ENCODE assay signal across 19 cellular contexts in genomic region chr10:125886914-125887512, GRCh38. TPM values are rescaled to one million over a fixed set of nuclear protein-coding genes. Genes with fewer than 3 reads are reported as not detected.
DNase-seq lines count a peak whose midpoint lies in the region; ATAC-seq and TF ChIP-seq lines count a peak whose summit lies in the region.
"Had no signal": no experiment of that assay in that cellular context is flagged by ENCODE, and none has a peak within 500 bp of the region (broad histone marks: within the 10 kb centered on the region; RNA-seq: fewer than 3 reads in every experiment).

No MANE protein-coding gene starts in this region.

- intact Hi-C loops in HCT116 (cut with micrococcal nuclease) (no loop called here), Panc1 (cut with micrococcal nuclease; ENCODE audit: unreplicated experiment) (no loop called here)

- in situ Hi-C loops in Panc1 (cut with HindIII; ENCODE audit: low pct_unique_long_range_greater_than_20kb, low sequenced_read_pairs) (no loop called here), GM13977 (cut with MboI; ENCODE audit: low pct_unique_long_range_greater_than_20kb, low sequenced_read_pairs, unreplicated experiment) (no loop called here)

- H3K27me3 ChIP-seq in HCT116 (ENCODE audit: insufficient read depth, low read length) (no peaks in the 10 kb centered on the region), Panc1 (ENCODE audit: control insufficient read depth, insufficient read depth, low read length) (no peaks in the 10 kb centered on the region)
- H3K27me3 ChIP-seq: BLaER1 treated with 17β-estradiol and CSF1 and Interleukin-3, amounts not matched to agents 10 nM and 100 nM; Peyer's patch had no signal

- TF ChIP-seq RAD21 in HCT116 (IDR thresholded peaks at IDR 0.05; ENCODE audit: low read depth), result no peak

- H3K36me3 ChIP-seq in HCT116 (ENCODE audit: control insufficient read depth in 1 of 2, insufficient read depth in 2 of 2, low read length in 2 of 2) (0 out of 4 replicates have a peak, but pooled peaks cover 0 to 8% of the 10 kb centered on the region in 2 experiments), Panc1 (ENCODE audit: control insufficient read depth, insufficient read depth, low read length) (no peaks in the 10 kb centered on the region; the same call in 1 of the 2 replicates)

- no peak for TF ChIP-seq POLR2A in HCT116 (IDR thresholded peaks at IDR 0.05; ENCODE audit: borderline replicate concordance, extremely low read depth, insufficient read depth, insufficient read length)

- TF ChIP-seq CTCF in HCT116 (IDR thresholded peaks at IDR 0.05 in 2 of 3, conservative IDR thresholded peaks at IDR 0.05 in 1 of 3; ENCODE audit: borderline replicate concordance in 1 of 3, insufficient read depth in 1 of 3, low read depth in 2 of 3, low read length in 2 of 3) (no peak), Panc1 (IDR thresholded peaks at IDR 0.05) (no peak), GM13977 (IDR thresholded peaks at IDR 0.05; ENCODE audit: extremely low read depth, insufficient read depth, missing control alignments) (no peak)

- H3K79me2 ChIP-seq in HCT116 (ENCODE audit: insufficient read depth, low read length), result peaks cover 14% of the 10 kb centered on the region; the same call in 1 of the 2 replicates

- H4K20me1 ChIP-seq in HCT116 (ENCODE audit: insufficient read depth), result no peaks in the 10 kb centered on the region

- CTCF ChIA-PET in HCT116 (lab: Charles Lee) (no interaction called here), Panc1 (lab: Charles Lee) (no interaction called here)

- H3K9me3 ChIP-seq in HCT116 (ENCODE audit: control insufficient read depth in 1 of 2, insufficient read depth in 1 of 2, low read depth in 1 of 2, low read length in 2 of 2) (no peaks in the 10 kb centered on the region), Panc1 (ENCODE audit: control insufficient read depth, insufficient read depth, low read depth, low read length) (no peaks in the 10 kb centered on the region)
- H3K9me3 ChIP-seq: BLaER1 treated with 17β-estradiol and CSF1 and Interleukin-3, amounts not matched to agents 10 nM and 100 nM; Peyer's patch; SK-N-SH had no signal

- peak overlapping the region; percentile 49 for H3K4me2 ChIP-seq in HCT116 (ENCODE audit: low read length)
- H3K4me2 ChIP-seq: BLaER1 treated with 17β-estradiol and CSF1 and Interleukin-3, amounts not matched to agents 10 nM and 100 nM; SK-N-SH had no signal

- no TSS peak for BruUV-seq in HCT116 (replicated peaks; lab: Mats Ljungman, UMichigan)
- no TSS peak for BruUV-seq in Panc1 (replicated peaks; lab: Mats Ljungman, UMichigan)

- DNase-seq in HCT116 (ENCODE audit: low read depth, low spot score), result no peak
- DNase-seq in Panc1 (ENCODE audit: low read depth, low spot score), result no peak
- no peak for DNase-seq in epithelial cell of prostate (ENCODE audit: low read depth, low spot score)
- DNase-seq in renal cortical epithelial cell (ENCODE audit: low read depth), result peak; percentile 46
- DNase-seq in putamen (ENCODE audit: low spot score), result no peak
- DNase-seq in GM13977 (ENCODE audit: low spot score), result no peak
- DNase-seq in KG1 (lab: John Stamatoyannopoulos, UW), result no peak
- DNase-seq: DMS79, MM.1S, NCI-H1092, NCI-H1436 treated with DMSO at 0.1 percent for 48 hours, NCI-H2029, NCI-H2171, NCI-H526, Peyer's patch, Right ventricle myocardium superior, SK-N-SH had no signal

- RAD21 ChIA-PET in HCT116 (lab: Charles Lee; ENCODE audit: low non-redundant PET in 1 of 2, low total read pairs in 2 of 2, uncharacterized antibody in 2 of 2, unreplicated experiment in 2 of 2), result no interaction called here

- H2AFZ ChIP-seq in HCT116 (ENCODE audit: low read depth, low read length, poor library complexity, severe bottlenecking), result no peak overlapping the region

- H3K27ac ChIP-seq in HCT116 (ENCODE audit: low read depth, low read length), result no peak overlapping the region
- H3K27ac ChIP-seq in Panc1 (ENCODE audit: low read length), result peak overlapping the region; percentile 67
- peak overlapping the region; percentile 40 for H3K27ac ChIP-seq in epithelial cell of prostate
- H3K27ac ChIP-seq: BLaER1 treated with 17β-estradiol and CSF1 and Interleukin-3, amounts not matched to agents 10 nM and 100 nM; Peyer's patch had no signal

- peaks cover 23 to 47% of the 10 kb centered on the region in 2 experiments for H3K4me1 ChIP-seq in HCT116 (ENCODE audit: control insufficient read depth in 1 of 2, insufficient read depth in 2 of 2, low read length in 2 of 2)
- H3K4me1 ChIP-seq in Panc1 (ENCODE audit: control insufficient read depth, insufficient read depth, low read length), result peaks cover 64% of the 10 kb centered on the region
- H3K4me1 ChIP-seq: BLaER1 treated with 17β-estradiol and CSF1 and Interleukin-3, amounts not matched to agents 10 nM and 100 nM; Peyer's patch had no signal

- H3K9me2 ChIP-seq in HCT116 (ENCODE audit: insufficient read depth), result 0 out of 2 replicates have a peak, but pooled peaks cover 5% of the 10 kb centered on the region
- H3K9me2 ChIP-seq: SK-N-SH had no signal

- ATAC-seq in HCT116 (peak; percentile 41; the same call in 1 of the 2 replicates), Panc1 (no peak), HG02981 (IDR thresholded peaks at IDR 0.05; ENCODE audit: unreplicated experiment) (no peak)

- H3K9ac ChIP-seq in HCT116 (ENCODE audit: low read length), result no peak overlapping the region
- H3K9ac ChIP-seq: BLaER1 treated with 17β-estradiol and CSF1 and Interleukin-3, amounts not matched to agents 10 nM and 100 nM; SK-N-SH had no signal

- POLR2A ChIA-PET in HCT116 (lab: Charles Lee) (no interaction called here), Panc1 (lab: Charles Lee) (no interaction called here)

- H3K4me3 ChIP-seq in HCT116 (replicated peaks in 1 of 2; ENCODE audit: low read depth in 1 of 2, low read length in 2 of 2) (peak overlapping the region in 1 of 2 experiments; percentile 6; a peak in 1 of 4 replicates), Panc1 (ENCODE audit: low read depth in 2 of 2, low read length in 2 of 2) (no peak overlapping the region)
- H3K4me3 ChIP-seq: BLaER1 treated with 17β-estradiol and CSF1 and Interleukin-3, amounts not matched to agents 10 nM and 100 nM; Peyer's patch had no signal

TF ChIP-seq in HCT116, 20 proteins besides CTCF, POLR2A, EP300 and RAD21:
- TF ChIP-seq CEBPB (IDR thresholded peaks at IDR 0.05; ENCODE audit: low read depth) (peak; percentile 31; the same call in 1 of the 2 replicates), FOSL1 (IDR thresholded peaks at IDR 0.05; ENCODE audit: low read depth) (peak; percentile 90), CBX3 (IDR thresholded peaks at IDR 0.05; ENCODE audit: low read depth) (peak; percentile 80), JUND (IDR thresholded peaks at IDR 0.05) (peak; percentile 81), EZH2 (IDR thresholded peaks at IDR 0.05) (no peak), SP1 (IDR thresholded peaks at IDR 0.05; ENCODE audit: low read depth) (peak; percentile 72), SRF (IDR thresholded peaks at IDR 0.05; ENCODE audit: low read depth) (peak; percentile 66; the same call in 1 of the 2 replicates), ZNF274 (IDR thresholded peaks at IDR 0.05; ENCODE audit: low read depth, low read length) (no peak)

RNA-seq across cellular contexts. Expression of gene DHX32, which starts 5.9 kb away (rescaled TPM):
- total RNA-seq in HCT116 (2021; ENCODE audit: unreplicated experiment) (50.9 TPM), Panc1 (2021; ENCODE audit: unreplicated experiment) (117 TPM), renal cortical epithelial cell (66.1 and 68.1 TPM in 2 replicates)
- 29.6 and 34.1 TPM in 2 replicates for polyA plus RNA-seq in HCT116 (2012)
- 94.4 TPM for polyA plus RNA-seq in Panc1 (2012; ENCODE audit: insufficient read length)

RNA-seq across cellular contexts. Expression of gene FANK1, which starts 9.4 kb away (rescaled TPM):
- 5.4 TPM for total RNA-seq in HCT116 (2021; ENCODE audit: unreplicated experiment)
- 4.8 and 6.7 TPM in 2 replicates for polyA plus RNA-seq in HCT116 (2012)
- total RNA-seq in Panc1 (2021; ENCODE audit: unreplicated experiment), result 19.1 TPM
- polyA plus RNA-seq in Panc1 (2012; ENCODE audit: insufficient read length), result 35.0 TPM
- total RNA-seq in renal cortical epithelial cell, result 14.9 and 26.4 TPM in 2 replicates
